Comparison of ENCODE assay signal across 9 cellular contexts in genomic region chr15:78457101-78457500, GRCh38. TPM values are rescaled to one million over a fixed set of nuclear protein-coding genes. Genes with fewer than 3 reads are reported as not detected.
A peak's percentile ranks its signal among the peaks of the same experiment; 100 is the strongest.
DNase-seq lines count a peak whose midpoint lies in the region; ATAC-seq and TF ChIP-seq lines count a peak whose summit lies in the region.
"Had no signal": no experiment of that assay in that cellular context is flagged by ENCODE, and none has a peak within 500 bp of the region (broad histone marks: within the 10 kb centered on the region; RNA-seq: fewer than 3 reads in every experiment).

No MANE protein-coding gene starts in this region.

- H3K9me3 ChIP-seq in SK-N-MC (ENCODE audit: low read depth, low read length) (no peaks in the 10 kb centered on the region), gastroesophageal sphincter (no peaks in the 10 kb centered on the region), smooth muscle cell (replicated peaks; ENCODE audit: low read depth) (no peaks in the 10 kb centered on the region)

- peaks cover 100% of the 10 kb centered on the region for H3K79me2 ChIP-seq in smooth muscle cell (ENCODE audit: low read depth)

- intact Hi-C loops in CD14-positive monocyte (cut with micrococcal nuclease), result no loop called here

- no peak overlapping the region for H3K4me2 ChIP-seq in smooth muscle cell

- H3F3A ChIP-seq in smooth muscle cell (ENCODE audit: low read depth), result no peaks in the 10 kb centered on the region

- H2AFZ ChIP-seq in smooth muscle cell (ENCODE audit: low read depth), result no peak overlapping the region

- TF ChIP-seq EP300 in gastroesophageal sphincter (IDR thresholded peaks at IDR 0.05), result no peak

- H3K27ac Mint-ChIP-seq in CD14-positive monocyte, result peak overlapping the region in 2 of 7 donors; percentile 22 to 48
- H3K27ac Mint-ChIP-seq: dendritic cell treated with granulocyte-macrophage colony-stimulating factor and Interleukin-4, amounts not matched to agents 40 ng/mL and 50 ng/mL, for 4 days had no signal

- ATAC-seq in gastroesophageal sphincter, result peak; percentile 31

- H3K36me3 Mint-ChIP-seq in CD14-positive monocyte, result peaks cover 11 to 13% of the 10 kb centered on the region in 2 donors

- peaks cover 6 to 95% (median 12%) of the 10 kb centered on the region in 3 donors for H3K4me1 ChIP-seq in gastroesophageal sphincter
- no peaks in the 10 kb centered on the region for H3K4me1 ChIP-seq in smooth muscle cell (ENCODE audit: low read depth)

- peaks cover 28% of the 10 kb centered on the region for H3K36me3 ChIP-seq in SK-N-MC (ENCODE audit: insufficient read depth, low read length)
- no peaks in the 10 kb centered on the region for H3K36me3 ChIP-seq in gastroesophageal sphincter
- H3K36me3 ChIP-seq in smooth muscle cell (ENCODE audit: low read depth), result no peaks in the 10 kb centered on the region

- peaks cover 100% of the 10 kb centered on the region for H4K20me1 ChIP-seq in smooth muscle cell (ENCODE audit: low read depth)

- DNase-seq in SIG-M5 treated with dmso at 0.1 percent for 504 hours (lab: John Stamatoyannopoulos, UW; ENCODE audit: unreplicated experiment), result peak; percentile 12
- DNase-seq in SIG-M5 (lab: John Stamatoyannopoulos, UW), result no peak
- no peak for DNase-seq in SK-N-MC (ENCODE audit: low read depth, low spot score)
- DNase-seq in stromal cell of bone marrow (ENCODE audit: low read depth), result peak; percentile 45
- no peak for DNase-seq in smooth muscle cell (lab: John Stamatoyannopoulos, UW; ENCODE audit: unreplicated experiment)
- DNase-seq in nucleus accumbens (lab: John Stamatoyannopoulos, UW), result no peak
- no peak for DNase-seq in CD14-positive monocyte (ENCODE audit: low spot score)

- 0 to 5% methylated on average over 1 of the region's 1 CpG for WGBS in gastroesophageal sphincter (ENCODE audit: low coverage in 1 of 2), 2 donors
- WGBS in smooth muscle cell (ENCODE audit: low lambda C conversion rate), result 28% methylated on average over 1 of the region's 1 CpG

- peaks cover 0 to 1% (median 0%) of the 10 kb centered on the region in 3 donors for H3K27me3 Mint-ChIP-seq in CD14-positive monocyte (ENCODE audit: low read depth in 3 of 3)
- H3K27me3 Mint-ChIP-seq: dendritic cell treated with granulocyte-macrophage colony-stimulating factor and Interleukin-4, amounts not matched to agents 40 ng/mL and 50 ng/mL, for 4 days had no signal

- peak overlapping the region; percentile 42 for H3K4me3 ChIP-seq in SK-N-MC
- H3K4me3 ChIP-seq in gastroesophageal sphincter, result no peak overlapping the region
- H3K4me3 ChIP-seq in smooth muscle cell, result no peak overlapping the region

- no peaks in the 10 kb centered on the region for H3K27me3 ChIP-seq in gastroesophageal sphincter
- H3K27me3 ChIP-seq in smooth muscle cell (ENCODE audit: low read depth), result no peaks in the 10 kb centered on the region

- peak overlapping the region; percentile 79 for H3K27ac ChIP-seq in SK-N-MC
- no peak overlapping the region for H3K27ac ChIP-seq in gastroesophageal sphincter
- H3K27ac ChIP-seq in smooth muscle cell (ENCODE audit: low read depth), result no peak overlapping the region

- H3K9ac ChIP-seq in SK-N-MC (ENCODE audit: insufficient read length), result no peak overlapping the region
- H3K9ac ChIP-seq in smooth muscle cell (ENCODE audit: low read depth), result no peak overlapping the region

- TF ChIP-seq POLR2A in gastroesophageal sphincter (IDR thresholded peaks at IDR 0.05), result no peak

- TF ChIP-seq CTCF in gastroesophageal sphincter (IDR thresholded peaks at IDR 0.05) (no peak), smooth muscle cell (IDR thresholded peaks at IDR 0.05; ENCODE audit: borderline replicate concordance, insufficient read depth, poor library complexity, severe bottlenecking) (no peak), CD14-positive monocyte (IDR thresholded peaks at IDR 0.05) (no peak)

- no peak overlapping the region for H3K4me3 Mint-ChIP-seq in CD14-positive monocyte
- H3K4me3 Mint-ChIP-seq: dendritic cell treated with granulocyte-macrophage colony-stimulating factor and Interleukin-4, amounts not matched to agents 40 ng/mL and 50 ng/mL, for 4 days had no signal

- no peaks in the 10 kb centered on the region for H3K9me3 Mint-ChIP-seq in CD14-positive monocyte
- H3K9me3 Mint-ChIP-seq: dendritic cell treated with granulocyte-macrophage colony-stimulating factor and Interleukin-4, amounts not matched to agents 40 ng/mL and 50 ng/mL, for 4 days had no signal

- H3K4me1 Mint-ChIP-seq in CD14-positive monocyte, result peaks cover 66% of the 10 kb centered on the region

RNA-seq across cellular contexts. Expression of gene IREB2, which starts 19.1 kb away (rescaled TPM):
- total RNA-seq in gastroesophageal sphincter (10 to 100 TPM; 16.9 to 33.5 (median 25.9) TPM), smooth muscle cell (34.3 and 52.0 TPM in 2 replicates)
- polyA plus RNA-seq in smooth muscle cell (13.6 and 14.1 TPM in 2 replicates), CD14-positive monocyte (10 to 100 TPM; 11.7 to 16.7 TPM)

RNA-seq across cellular contexts. Expression of gene HYKK, which starts 50.3 kb away (rescaled TPM):
- 10 to 100 TPM in 1 of 4 donors, 1 to 10 TPM in 3; 4.7 to 13.7 (median 5.7) TPM for total RNA-seq in gastroesophageal sphincter
- total RNA-seq in smooth muscle cell, result 0.54 and 1.7 TPM in 2 replicates
- polyA plus RNA-seq in smooth muscle cell, result 2.1 and 2.4 TPM in 2 replicates
- not detected for polyA plus RNA-seq in CD14-positive monocyte

Comparison
In these comparisons a context has a peak if more than half of its experiments do, and no peak if none do; other contexts are left out.
1. DNase-seq: peak in SIG-M5 treated with dmso at 0.1 percent for 504 hours (single experiment) and stromal cell of bone marrow (single experiment); none in SIG-M5 (single experiment), SK-N-MC (single experiment), smooth muscle cell (single experiment), nucleus accumbens (0 of 56) and CD14-positive monocyte (single experiment).